8 cellular contexts compared by ENCODE assay signal in the genomic region with DNA sequence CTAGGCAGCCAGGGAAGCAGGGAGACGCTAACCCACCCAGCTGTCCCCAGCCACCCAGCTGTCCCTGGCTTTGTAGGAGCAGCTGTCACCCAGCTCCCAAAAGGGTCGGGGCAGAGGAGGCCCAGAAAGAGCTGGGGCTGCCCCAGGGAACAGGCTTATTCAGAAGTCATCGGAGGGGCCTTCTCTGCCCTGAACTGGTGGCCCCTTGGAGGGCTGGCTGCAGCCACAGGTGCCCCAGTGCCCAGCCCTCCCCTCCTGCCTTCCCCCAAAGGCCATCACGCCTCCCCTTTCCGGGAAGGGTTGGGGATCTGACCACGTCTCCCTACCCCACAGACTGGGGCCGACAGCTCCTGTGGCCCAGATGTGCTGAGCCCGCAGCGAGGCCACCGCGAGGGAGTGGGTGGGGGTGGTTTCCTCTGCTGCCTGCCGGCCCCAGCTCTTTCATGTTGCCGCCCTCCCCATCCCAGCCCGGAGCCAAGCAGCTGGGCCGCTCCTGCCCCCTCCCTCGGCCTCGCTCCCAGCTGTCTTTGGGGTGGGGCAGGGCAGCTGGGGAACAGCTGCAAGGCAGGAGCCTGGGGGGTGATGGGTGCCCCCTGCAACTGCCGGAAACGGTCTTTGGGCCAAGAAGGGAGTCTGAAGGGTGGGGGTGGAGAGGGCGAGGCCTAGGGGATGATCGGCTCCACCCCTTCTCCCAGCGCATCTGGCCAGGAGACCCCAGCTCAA. TPM values are rescaled to one million over a fixed set of nuclear protein-coding genes. Genes with fewer than 3 reads are reported as not detected.
DNase-seq lines count a peak whose midpoint lies in the region; FAIRE-seq and TF ChIP-seq lines count a peak whose summit lies in the region.

No MANE protein-coding gene starts in this region.

- no peak for FAIRE-seq in small intestine (lab: Jason Lieb, UNC)

- no peaks in the 10 kb centered on the region for H3K27me3 ChIP-seq in small intestine (ENCODE audit: control insufficient read depth in 2 of 2, insufficient read depth in 2 of 2, low read length in 2 of 2)

- H3K9me3 ChIP-seq in small intestine (ENCODE audit: control insufficient read depth, low read depth), result no peaks in the 10 kb centered on the region

- 1 to 4% (median 3%) methylated on average over 18 to 22 of the region's 22 CpGs for WGBS in small intestine, 3 donors

- peaks cover 6 to 19% of the 10 kb centered on the region in 2 donors for H3K4me1 ChIP-seq in small intestine (ENCODE audit: control insufficient read depth in 2 of 2, insufficient read depth in 1 of 2, low read depth in 1 of 2, low read length in 1 of 2)

- no peak for TF ChIP-seq CTCF in GM13977 (IDR thresholded peaks at IDR 0.05; ENCODE audit: extremely low read depth, insufficient read depth, missing control alignments)

- peak overlapping the region; percentile 42 to 80 for H3K27ac ChIP-seq in small intestine (ENCODE audit: low read depth in 1 of 2, low read length in 1 of 2)

- H3K36me3 ChIP-seq in small intestine (ENCODE audit: control insufficient read depth in 2 of 2, insufficient read depth in 2 of 2, low read length in 2 of 2), result peaks cover 9 to 12% of the 10 kb centered on the region in 2 donors

- H3K4me3 ChIP-seq in small intestine (ENCODE audit: low read depth in 1 of 2, low read length in 2 of 2), result no peak overlapping the region

- in situ Hi-C loops in GM13977 (cut with MboI; ENCODE audit: low pct_unique_long_range_greater_than_20kb, low sequenced_read_pairs, unreplicated experiment), result no loop called here

- DNase-seq in GM13977 (ENCODE audit: low spot score) (peak; percentile 90), HCEC 1CT (peak; percentile 76), NCI-H1105 treated with DMSO at 0.1 percent for 48 hours (lab: John Stamatoyannopoulos, UW) (peak; percentile 11), activated T-cell treated with anti-CD3 and anti-CD28 coated beads for 48 hours (ENCODE audit: low read depth) (peak; percentile 73), glomerular visceral epithelial cell (ENCODE audit: extremely low spot score) (peak; percentile 55), small intestine (peak; percentile 60), SKM-1 (lab: John Stamatoyannopoulos, UW; ENCODE audit: unreplicated experiment) (no peak), middle frontal gyrus (ENCODE audit: extremely low spot score, low spot score) (no peak)

RNA-seq across cellular contexts. Expression of a gene that starts 16.8 kb away (rescaled TPM):
- 10 to 100 TPM; 38.1 to 65.1 (median 39.8) TPM for polyA plus RNA-seq in small intestine

RNA-seq across cellular contexts. Expression of a gene that starts 53.1 kb away (rescaled TPM):
- 1 to 10 TPM; 3.4 to 8.3 (median 4.9) TPM for polyA plus RNA-seq in small intestine

RNA-seq across cellular contexts. Expression of a gene that starts 53.4 kb away (rescaled TPM):
- 10 to 100 TPM in 1 of 3 donors, 1 to 10 TPM in 2; 2.0 to 16.9 (median 4.9) TPM for polyA plus RNA-seq in small intestine

Comparison
In these comparisons a context has a peak if more than half of its experiments do, and no peak if none do; other contexts are left out.
1. DNase-seq: peak in GM13977 (single experiment), HCEC 1CT (single experiment), NCI-H1105 treated with DMSO at 0.1 percent for 48 hours (single experiment), activated T-cell treated with anti-CD3 and anti-CD28 coated beads for 48 hours (single experiment), glomerular visceral epithelial cell (single experiment) and small intestine (single experiment); none in SKM-1 (single experiment) and middle frontal gyrus (single experiment).